In genomic region chr1:90964444-90965035, GRCh38 we compare ENCODE assay signal across 9 cellular contexts. TPM values are rescaled to one million over a fixed set of nuclear protein-coding genes. Genes with fewer than 3 reads are reported as not detected.
DNase-seq lines count a peak whose midpoint lies in the region; ATAC-seq and TF ChIP-seq lines count a peak whose summit lies in the region.
"Had no signal": no experiment of that assay in that cellular context is flagged by ENCODE, and none has a peak within 500 bp of the region (broad histone marks: within the 10 kb centered on the region; RNA-seq: fewer than 3 reads in every experiment).

No MANE protein-coding gene starts in this region.

- H3K4me3 ChIP-seq in DOHH2 (ENCODE audit: low read length) (no peak overlapping the region), adipocyte (ENCODE audit: low read length) (no peak overlapping the region), lung (no peak overlapping the region)
- no peak overlapping the region for H3K4me3 ChIP-seq in Jurkat, Clone E6-1 (ENCODE audit: low read length)

- 72 to 76% methylated on average over 1 of the region's 1 CpG for WGBS in lung, 2 donors

- no peaks in the 10 kb centered on the region for H3K27me3 ChIP-seq in DOHH2 (ENCODE audit: control insufficient read depth, low read length)
- H3K27me3 ChIP-seq in adipocyte (replicated peaks; ENCODE audit: control insufficient read depth, insufficient read depth, low read length): no peaks in the 10 kb centered on the region
- H3K27me3 ChIP-seq in lung (ENCODE audit: control insufficient read depth, insufficient read depth): no peaks in the 10 kb centered on the region

- H3K9me3 ChIP-seq in DOHH2 (ENCODE audit: control insufficient read depth, insufficient read depth, low read length): no peaks in the 10 kb centered on the region
- H3K9me3 ChIP-seq in adipocyte (ENCODE audit: control insufficient read depth, low read length): no peaks in the 10 kb centered on the region
- H3K9me3 ChIP-seq in lung (ENCODE audit: control insufficient read depth in 2 of 2, insufficient read depth in 1 of 2, low read length in 1 of 2): no peaks in the 10 kb centered on the region

- H3K9ac ChIP-seq in adipocyte (ENCODE audit: low read length): no peak overlapping the region

- no peaks in the 10 kb centered on the region for H4K20me1 ChIP-seq in DOHH2 (ENCODE audit: control insufficient read depth, insufficient read depth, low read depth, low read length)

- peaks cover 7% of the 10 kb centered on the region for H3F3A ChIP-seq in DOHH2 (ENCODE audit: control insufficient read depth, insufficient read depth)

- peaks cover 79% of the 10 kb centered on the region for H3K79me2 ChIP-seq in DOHH2 (ENCODE audit: control insufficient read depth, low read length)

- H3K27ac ChIP-seq in DOHH2 (ENCODE audit: low read depth, low read length) (no peak overlapping the region), lung (ENCODE audit: low read depth in 1 of 2, low read length in 1 of 2) (no peak overlapping the region)
- H3K27ac ChIP-seq: epithelial cell of prostate had no signal

- no peaks in the 10 kb centered on the region for H3K9me2 ChIP-seq in DOHH2 (replicated peaks; ENCODE audit: control insufficient read depth, low read length)

- ATAC-seq in lung (ENCODE audit: insufficient read depth, low FRiP score) (no peak), GM21825 (IDR thresholded peaks at IDR 0.05; ENCODE audit: unreplicated experiment) (no peak), GM21529 (IDR thresholded peaks at IDR 0.05; ENCODE audit: unreplicated experiment) (no peak), HG02610 (IDR thresholded peaks at IDR 0.05; ENCODE audit: unreplicated experiment) (no peak)

- H3K36me3 ChIP-seq in DOHH2 (ENCODE audit: control insufficient read depth, low read length) (peaks cover 21% of the 10 kb centered on the region), adipocyte (ENCODE audit: control insufficient read depth, insufficient read depth, low read length, severe bottlenecking) (no peaks in the 10 kb centered on the region), lung (ENCODE audit: control insufficient read depth in 2 of 2, insufficient read depth in 2 of 2, low read length in 2 of 2) (no peaks in the 10 kb centered on the region)

- H3K4me2 ChIP-seq in DOHH2 (ENCODE audit: low read length): no peak overlapping the region

- TF ChIP-seq CTCF in DOHH2 (IDR thresholded peaks at IDR 0.05; ENCODE audit: low read depth, low read length, poor library complexity, severe bottlenecking) (peak; percentile 51), lung (IDR thresholded peaks at IDR 0.05; ENCODE audit: control extremely low read depth, extremely low read depth) (peak; percentile 17)

- DNase-seq in Jurkat, Clone E6-1 (ENCODE audit: low read depth, low spot score): peak; percentile 28
- DNase-seq in adipocyte (ENCODE audit: low read depth) (peak; percentile 49), lung (ENCODE audit: low spot score) (no peak)
- DNase-seq in activated CD4-positive, alpha-beta T cell treated with anti-CD3 and anti-CD28 coated beads, Interleukin-2, amount 50 U/mL, for 1 hour: no peak

- H3K4me1 ChIP-seq in DOHH2 (ENCODE audit: control insufficient read depth, low read length) (no peaks in the 10 kb centered on the region), adipocyte (ENCODE audit: control insufficient read depth, insufficient read depth, low read length) (peaks cover 14% of the 10 kb centered on the region), lung (ENCODE audit: control insufficient read depth in 2 of 2, insufficient read depth in 2 of 2, low read length in 2 of 2) (peaks cover 0 to 2% of the 10 kb centered on the region in 2 donors)

RNA-seq across cellular contexts. Expression of gene ZNF644, which starts 57.3 kb away (rescaled TPM):
- 30.9 TPM for polyA plus RNA-seq in Jurkat, Clone E6-1 (2012; ENCODE audit: insufficient read depth, insufficient read length)
- total RNA-seq in lung: 100 to 1,000 TPM in 1 of 2 donors, 10 to 100 TPM in 1; 47.8 to 121 TPM
- 10 to 100 TPM; 12.2 to 23.1 TPM for polyA plus RNA-seq in lung

Comparison
In these comparisons a context has a peak if more than half of its experiments do, and no peak if none do; other contexts are left out.
1. DNase-seq: peak in Jurkat, Clone E6-1 (single experiment) and adipocyte (single experiment); none in lung (single experiment) and activated CD4-positive, alpha-beta T cell treated with anti-CD3 and anti-CD28 coated beads, Interleukin-2, amount 50 U/mL, for 1 hour (single experiment).